In genomic region chr3:33717866-33718594, GRCh38 we compare ENCODE assay signal across 8 cellular contexts. TPM values are rescaled to one million over a fixed set of nuclear protein-coding genes. Genes with fewer than 3 reads are reported as not detected.
DNase-seq lines count a peak whose midpoint lies in the region; ATAC-seq and TF ChIP-seq lines count a peak whose summit lies in the region.

Gene CLASP2 (minus strand): TSS chr3:33718254. CDS start chr3:33718002, 252 bp downstream.

- DNase-seq in Caki2 (ENCODE audit: low read depth) (peak; percentile 84), HUDEP-2 (lab: John Stamatoyannopoulos, UW; ENCODE audit: unreplicated experiment in 76 of 76) (peak in 74 of 76 experiments; percentile 22 to 85 (median 67)), epidermal melanocyte (ENCODE audit: insufficient read length, low spot score) (peak; percentile 67)
- DNase-seq in activated CD8-positive, alpha-beta memory T cell treated with anti-CD3 and anti-CD28 coated beads, Interleukin-2, amount 50 U/mL, for 4 hours, result peak; percentile 86
- DNase-seq in stimulated activated CD8-positive, alpha-beta memory T cell treated with anti-CD3 and anti-CD28 coated beads, Interleukin-2, amount 100 ng/mL, for 48 hours (ENCODE audit: low read depth in 2 of 2), result peak; percentile 79

- peak within 1 kb of the TSS; percentile 92 for H3K4me3 ChIP-seq in OCI-LY1 (ENCODE audit: low read depth, low read length, poor library complexity, severe bottlenecking)
- peak within 1 kb of the TSS; percentile 77 for H3K4me3 ChIP-seq in mononuclear cell (ENCODE audit: low read length)

- peaks cover 44% of the 10 kb centered on the region for H3K79me2 ChIP-seq in OCI-LY1 (ENCODE audit: insufficient read depth, low read length)

- TF ChIP-seq CTCF in OCI-LY1 (IDR thresholded peaks at IDR 0.05; ENCODE audit: low read length), result no peak

- H3K27me3 ChIP-seq in OCI-LY1 (ENCODE audit: insufficient read depth, low read length), result no peaks in the 10 kb centered on the region
- no peaks in the 10 kb centered on the region for H3K27me3 ChIP-seq in mononuclear cell (ENCODE audit: insufficient read depth, low read length)

- H3K27ac ChIP-seq in OCI-LY1 (ENCODE audit: low read depth, low read length, poor library complexity, severe bottlenecking), result peak within 1 kb of the TSS; percentile 50

- peak within 1 kb of the TSS; percentile 87 for H3K9ac ChIP-seq in OCI-LY1 (ENCODE audit: low read length)

- no peaks in the 10 kb centered on the region for H4K20me1 ChIP-seq in OCI-LY1 (ENCODE audit: insufficient read depth, low read length)

- H3K36me3 ChIP-seq in OCI-LY1 (ENCODE audit: insufficient read depth, low read length), result no peaks in the 10 kb centered on the region

- peak within 1 kb of the TSS; percentile 99 for H3K4me2 ChIP-seq in OCI-LY1 (ENCODE audit: low read length)

- H2AFZ ChIP-seq in OCI-LY1 (ENCODE audit: low read length), result peak within 1 kb of the TSS; percentile 96

- ATAC-seq in GM21390 (IDR thresholded peaks at IDR 0.05; ENCODE audit: unreplicated experiment), result peak; percentile 94

- in situ Hi-C loops in Caki2 (cut with HindIII; ENCODE audit: low pct_unique_long_range_greater_than_20kb, low sequenced_read_pairs), result no loop called here

- no peaks in the 10 kb centered on the region for H3K9me2 ChIP-seq in OCI-LY1 (ENCODE audit: low read depth, low read length)

- H3K4me1 ChIP-seq in OCI-LY1 (ENCODE audit: insufficient read depth, low read length, severe bottlenecking), result peaks cover 30% of the 10 kb centered on the region
- H3K4me1 ChIP-seq in mononuclear cell (ENCODE audit: insufficient read depth, low read length), result peaks cover 20% of the 10 kb centered on the region

- no peaks in the 10 kb centered on the region for H3F3A ChIP-seq in OCI-LY1 (ENCODE audit: insufficient read depth, low read length)

- H3K9me3 ChIP-seq in OCI-LY1 (ENCODE audit: low read length) (no peaks in the 10 kb centered on the region), mononuclear cell (ENCODE audit: low read depth, low read length) (no peaks in the 10 kb centered on the region)

RNA-seq across cellular contexts. Expression of gene CLASP2, which starts in this region (rescaled TPM):
- total RNA-seq in Caki2 (2014; rRNA removed; shearing (Covaris generic); ENCODE audit: low replicate concordance), result 14.5 and 18.8 TPM in 2 replicates
- 71.8 TPM for total RNA-seq in mononuclear cell

Comparison
In these comparisons a context has a peak if more than half of its experiments do, and no peak if none do; other contexts are left out.
1. Peak in every context shown above with its lines: DNase-seq, ATAC-seq, H3K4me3 ChIP-seq and H3K27ac ChIP-seq.